8 cellular contexts compared by ENCODE assay signal in genomic region chr5:15995206-15996052, GRCh38.
DNase-seq lines count a peak whose midpoint lies in the region; ATAC-seq and TF ChIP-seq lines count a peak whose summit lies in the region.

No MANE protein-coding gene starts in this region.

- DNase-seq in DMS 273 treated with DMSO at 0.1 percent for 48 hours (lab: John Stamatoyannopoulos, UW) (peak; percentile 63), NCI-H1105 treated with DMSO at 0.1 percent for 48 hours (lab: John Stamatoyannopoulos, UW) (peak; percentile 50), body of pancreas (no peak), left lobe of liver (ENCODE audit: low spot score) (no peak)

- ATAC-seq in body of pancreas (no peak), left lobe of liver (peak; percentile 80), GM19328 (IDR thresholded peaks at IDR 0.05; ENCODE audit: unreplicated experiment) (no peak), GM19395 (IDR thresholded peaks at IDR 0.05; ENCODE audit: unreplicated experiment) (no peak), HG02840 (IDR thresholded peaks at IDR 0.05; ENCODE audit: low FRiP score, unreplicated experiment) (no peak), esophagus mucosa (no peak)

- no peaks in the 10 kb centered on the region for H3K9me3 ChIP-seq in body of pancreas

- no peaks in the 10 kb centered on the region for H3K36me3 ChIP-seq in body of pancreas (replicated peaks in 1 of 2; ENCODE audit: insufficient read depth in 1 of 2, low read depth in 2 of 2)

- no peak overlapping the region for H3K4me3 ChIP-seq in body of pancreas

- no peaks in the 10 kb centered on the region for H3K4me1 ChIP-seq in body of pancreas

- no peaks in the 10 kb centered on the region for H3K27me3 ChIP-seq in body of pancreas

- 42 to 44% methylated on average over 3 of the region's 3 CpGs for WGBS in body of pancreas, 2 donors

- TF ChIP-seq CTCF in body of pancreas (IDR thresholded peaks at IDR 0.05), result peak in 4 of 7 experiments; percentile 8 to 21 (median 12)

- intact Hi-C loops in body of pancreas (cut with DNase I), result no loop called here

- H3K27ac ChIP-seq in body of pancreas, result no peak overlapping the region

- no peak for TF ChIP-seq POLR2A in body of pancreas (IDR thresholded peaks at IDR 0.05)

Comparison
In these comparisons a context has a peak if more than half of its experiments do, and no peak if none do; other contexts are left out.
1. DNase-seq: peak in DMS 273 treated with DMSO at 0.1 percent for 48 hours (single experiment) and NCI-H1105 treated with DMSO at 0.1 percent for 48 hours (single experiment); none in body of pancreas (0 of 4) and left lobe of liver (single experiment).